Comparison of ENCODE assay signal across 25 cellular contexts in genomic region chr1:177798614-177799013, GRCh38.
DNase-seq lines count a peak whose midpoint lies in the region; ATAC-seq lines count a peak whose summit lies in the region.
"Had no signal": no experiment of that assay in that cellular context is flagged by ENCODE, and none has a peak within 500 bp of the region (broad histone marks: within the 10 kb centered on the region; RNA-seq: fewer than 3 reads in every experiment).

No MANE protein-coding gene starts in this region.

- H3K4me3 Mint-ChIP-seq in activated T-cell treated with anti-CD3 and anti-CD28 coated beads, Interleukin-2, amount 50 U/mL, for 72 hours: no peak overlapping the region
- H3K4me3 Mint-ChIP-seq: activated naive CD8-positive, alpha-beta T cell; activated T-helper 17 cell treated with anti-CD3 and anti-CD28 coated beads, Interleukin-2, amount 50 U/mL, for 72 hours; H9; naive B cell; stimulated activated effector memory CD8-positive, alpha-beta T cell treated with anti-CD3 and anti-CD28 coated beads, Interleukin-12 subunit alpha, Interleukin-12 subunit beta, amount 100 ng/mL, for 72 hours had no signal

- H3K9me3 Mint-ChIP-seq in activated T-cell treated with anti-CD3 and anti-CD28 coated beads, Interleukin-2, amount 50 U/mL, for 72 hours: peaks cover 2 to 3% of the 10 kb centered on the region in 2 donors

- H3K27me3 Mint-ChIP-seq in activated T-cell treated with anti-CD3 and anti-CD28 coated beads, Interleukin-2, amount 50 U/mL, for 72 hours (ENCODE audit: low read depth): no peaks in the 10 kb centered on the region
- H3K27me3 Mint-ChIP-seq: activated naive CD8-positive, alpha-beta T cell had no signal

- H3K36me3 Mint-ChIP-seq in activated T-cell treated with anti-CD3 and anti-CD28 coated beads, Interleukin-2, amount 50 U/mL, for 72 hours (ENCODE audit: insufficient read depth in 2 of 2): no peaks in the 10 kb centered on the region
- H3K36me3 Mint-ChIP-seq: activated naive CD8-positive, alpha-beta T cell; naive B cell; stimulated activated effector memory CD8-positive, alpha-beta T cell treated with anti-CD3 and anti-CD28 coated beads, Interleukin-12 subunit alpha, Interleukin-12 subunit beta, amount 100 ng/mL, for 72 hours had no signal

- H3K4me1 Mint-ChIP-seq in activated T-cell treated with anti-CD3 and anti-CD28 coated beads, Interleukin-2, amount 50 U/mL, for 72 hours (ENCODE audit: low read depth): no peaks in the 10 kb centered on the region
- H3K4me1 Mint-ChIP-seq: activated T-helper 17 cell treated with anti-CD3 and anti-CD28 coated beads, Interleukin-2, amount 50 U/mL, for 72 hours; naive B cell; stimulated activated effector memory CD8-positive, alpha-beta T cell treated with anti-CD3 and anti-CD28 coated beads, Interleukin-12 subunit alpha, Interleukin-12 subunit beta, amount 100 ng/mL, for 72 hours had no signal

- ATAC-seq in GM18867 (IDR thresholded peaks at IDR 0.05; ENCODE audit: unreplicated experiment): peak; percentile 26
- peak; percentile 46 for ATAC-seq in GM21447 (IDR thresholded peaks at IDR 0.05; ENCODE audit: unreplicated experiment)
- peak; percentile 43 for ATAC-seq in HG03066 (IDR thresholded peaks at IDR 0.05; ENCODE audit: low read depth, unreplicated experiment)
- ATAC-seq in HG02798 (IDR thresholded peaks at IDR 0.05; ENCODE audit: poor library complexity, unreplicated experiment): no peak
- ATAC-seq in HG03342 (IDR thresholded peaks at IDR 0.05; ENCODE audit: unreplicated experiment): no peak
- no peak for ATAC-seq in activated T-cell treated with anti-CD3 and anti-CD28 coated beads, Interleukin-2, amount 50 U/mL, for 72 hours (replicated peaks in 1 of 2)
- ATAC-seq: activated CD4-positive, CD25-positive, alpha-beta regulatory T cell treated with anti-CD3 and anti-CD28 coated beads, Interleukin-2, amount 50 U/mL, for 24 hours; activated T-helper 17 cell treated with anti-CD3 and anti-CD28 coated beads, Interleukin-2, amount 50 U/mL, for 72 hours; right lobe of liver; stimulated activated effector memory CD8-positive, alpha-beta T cell treated with anti-CD3 and anti-CD28 coated beads, Interleukin-12 subunit alpha, Interleukin-12 subunit beta, amount 100 ng/mL, for 72 hours had no signal

- peak; percentile 55 for DNase-seq in RPMI8226
- no peak for DNase-seq in activated T-cell treated with anti-CD3 and anti-CD28 coated beads, Interleukin-2, amount 50 U/mL, for 72 hours
- DNase-seq: activated CD4-positive, alpha-beta T cell treated with anti-CD3 and anti-CD28 coated beads, Interleukin-2, amount 50 U/mL, for 48 hours; activated CD8-positive, alpha-beta memory T cell treated with anti-CD3 and anti-CD28 coated beads, Interleukin-2, amount 50 U/mL, for 48 hours; DMS79; GDM1; H9; islet precursor cell; naive B cell; NCI-H2081; NCI-H774; right lobe of liver; SJCRH30; stimulated activated CD4-positive, alpha-beta T cell treated with anti-CD3 and anti-CD28 coated beads, Interleukin-2, amount 100 ng/mL, for 48 hours; T-helper 1 cell; upper lobe of left lung had no signal

- no peak overlapping the region for H3K27ac Mint-ChIP-seq in activated T-cell treated with anti-CD3 and anti-CD28 coated beads, Interleukin-2, amount 50 U/mL, for 72 hours
- H3K27ac Mint-ChIP-seq: activated naive CD8-positive, alpha-beta T cell; activated T-helper 17 cell treated with anti-CD3 and anti-CD28 coated beads, Interleukin-2, amount 50 U/mL, for 72 hours; H9; naive B cell; stimulated activated effector memory CD8-positive, alpha-beta T cell treated with anti-CD3 and anti-CD28 coated beads, Interleukin-12 subunit alpha, Interleukin-12 subunit beta, amount 100 ng/mL, for 72 hours had no signal

Comparison
In these comparisons a context has a peak if more than half of its experiments do, and no peak if none do; other contexts are left out.
1. ATAC-seq: peak in GM18867 (single experiment), GM21447 (single experiment) and HG03066 (single experiment); none in HG02798 (single experiment), HG03342 (single experiment) and activated T-cell treated with anti-CD3 and anti-CD28 coated beads, Interleukin-2, amount 50 U/mL, for 72 hours (0 of 2).